Comparison of ENCODE assay signal across 22 cellular contexts in the genomic region with DNA sequence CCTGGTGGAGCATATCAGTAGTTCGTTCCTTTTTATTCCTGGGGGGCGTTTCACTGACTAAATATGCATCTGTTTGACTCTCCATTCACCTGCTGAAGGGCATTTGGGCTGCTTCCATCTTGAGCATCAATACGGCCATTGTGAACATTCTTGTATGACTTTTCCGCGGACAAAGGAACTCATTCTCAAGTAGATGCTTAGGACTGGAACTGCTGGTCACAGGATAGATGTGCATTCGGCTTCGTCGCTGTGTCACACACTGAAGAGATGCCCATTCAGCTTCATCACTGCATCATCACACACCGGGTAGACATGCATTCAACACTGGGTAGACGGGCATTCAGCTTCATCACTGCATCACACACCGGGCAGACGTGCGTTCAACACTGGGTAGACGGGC.
"Had no signal": no experiment of that assay in that cellular context is flagged by ENCODE, and none has a peak within 500 bp of the region (broad histone marks: within the 10 kb centered on the region; RNA-seq: fewer than 3 reads in every experiment).

No MANE protein-coding gene starts in this region.

- H3K27me3 ChIP-seq: ascending aorta, body of pancreas, MG63 had no signal

- H3K4me1 ChIP-seq: ascending aorta, Peyer's patch had no signal

- H3K4me3 ChIP-seq: ascending aorta, body of pancreas, MG63, Peyer's patch had no signal

- H3K9me3 ChIP-seq: ascending aorta, body of pancreas, MG63, Peyer's patch had no signal

- FAIRE-seq: TTC549 had no signal

- H3K27ac ChIP-seq: ascending aorta, body of pancreas, Peyer's patch had no signal

- DNase-seq: activated B cell treated with CpG ODN at 0.5 μM for 24 hours; activated CD4-positive, alpha-beta T cell treated with anti-CD3 and anti-CD28 coated beads for 1 hour; activated CD4-positive, alpha-beta T cell treated with anti-CD3 and anti-CD28 coated beads, Interleukin-2, amount 10 ng/mL, durations not matched to agents 24 days and 14 days; activated CD4-positive, alpha-beta T cell treated with anti-CD3 and anti-CD28 coated beads, Interleukin-2, amount 50 U/mL, for 48 hours; activated naive CD4-positive, alpha-beta T cell; activated T-cell treated with anti-CD3 and anti-CD28 coated beads for 4 hours; activated T-cell treated with anti-CD3 and anti-CD28 coated beads, Interleukin-2, amount 50 U/mL, for 72 hours; body of pancreas; MG63; NCI-H1105; NCI-H1436; NCI-H1694 treated with DMSO at 0.1 percent for 48 hours; NCI-H2029 treated with DMSO at 0.1 percent for 48 hours; NCI-H446; NCI-H524; Peyer's patch; SHP77 treated with DMSO at 0.1 percent for 48 hours; T-cell; T-helper 2 cell; T1000 had no signal

- ATAC-seq: activated T-cell treated with anti-CD3 and anti-CD28 coated beads, Interleukin-2, amount 50 U/mL, for 72 hours; body of pancreas; T-cell had no signal
